8 cellular contexts compared by ENCODE assay signal in genomic region chr14:68248481-68249255, GRCh38.
A peak's percentile ranks its signal among the peaks of the same experiment; 100 is the strongest.
DNase-seq lines count a peak whose midpoint lies in the region; ATAC-seq and TF ChIP-seq lines count a peak whose summit lies in the region.

No MANE protein-coding gene starts in this region.

- H2AFZ ChIP-seq in KMS-11 (ENCODE audit: low read depth), result no peak overlapping the region

- H3K27ac ChIP-seq in KMS-11, result no peak overlapping the region
- peak overlapping the region; percentile 77 for H3K27ac ChIP-seq in RWPE1
- H3K27ac ChIP-seq in upper lobe of right lung, result peak overlapping the region; percentile 53

- POLR2A ChIA-PET in RWPE1 (lab: Yijun Ruan, JAX; ENCODE audit: low non-redundant PET), result no interaction called here

- H3K27me3 Mint-ChIP-seq in endothelial cell (ENCODE audit: unreplicated experiment) (peaks cover 3% of the 10 kb centered on the region), mesothelial cell of epicardium (ENCODE audit: low read depth) (no peaks in the 10 kb centered on the region)

- CTCF ChIA-PET in RWPE1 (lab: Yijun Ruan, JAX), result interaction anchor here (0.6 to 3.4 kb wide), 10 partner anchors 15 to 582 kb away, joined by 3 to 22 read pairs (median 4); no protein-coding TSS in a partner anchor

- H3K36me3 Mint-ChIP-seq in endothelial cell (ENCODE audit: low read depth, unreplicated experiment) (no peaks in the 10 kb centered on the region), mesothelial cell of epicardium (no peaks in the 10 kb centered on the region)

- peaks cover 57% of the 10 kb centered on the region for H3K4me1 ChIP-seq in KMS-11 (ENCODE audit: low read depth, poor library complexity, severe bottlenecking)
- H3K4me1 ChIP-seq in upper lobe of right lung, result peaks cover 73% of the 10 kb centered on the region

- peaks cover 80% of the 10 kb centered on the region for H3K4me1 Mint-ChIP-seq in endothelial cell (ENCODE audit: unreplicated experiment)
- peaks cover 98% of the 10 kb centered on the region for H3K4me1 Mint-ChIP-seq in mesothelial cell of epicardium

- H3K27ac Mint-ChIP-seq in endothelial cell (ENCODE audit: unreplicated experiment) (peak overlapping the region; percentile 84), mesothelial cell of epicardium (peak overlapping the region; percentile 97)

- TF ChIP-seq CTCF in KMS-11 (conservative IDR thresholded peaks at IDR 0.05; ENCODE audit: low read depth, low read length) (peak; percentile 71), RWPE1 (conservative IDR thresholded peaks at IDR 0.05; ENCODE audit: low read depth) (peak; percentile 61), endothelial cell (IDR thresholded peaks at IDR 0.05; ENCODE audit: unreplicated experiment) (peak; percentile 68), mesothelial cell of epicardium (IDR thresholded peaks at IDR 0.05; ENCODE audit: unreplicated experiment) (peak; percentile 63), upper lobe of right lung (IDR thresholded peaks at IDR 0.05) (peak; percentile 62)

- no peaks in the 10 kb centered on the region for H3K36me3 ChIP-seq in KMS-11 (ENCODE audit: insufficient read depth)
- no peaks in the 10 kb centered on the region for H3K36me3 ChIP-seq in upper lobe of right lung

- peak; percentile 66 for DNase-seq in activated CD8-positive, alpha-beta memory T cell treated with anti-CD3 and anti-CD28 coated beads for 24 hours
- no peak for DNase-seq in activated CD8-positive, alpha-beta memory T cell treated with anti-CD3 and anti-CD28 coated beads, Interleukin-2, amount 50 U/mL, for 48 hours
- DNase-seq in RWPE1 (ENCODE audit: low spot score) (peak; percentile 39), endothelial cell (ENCODE audit: low spot score) (no peak), mesothelial cell of epicardium (ENCODE audit: low spot score in 2 of 2, unreplicated experiment in 2 of 2) (no peak), upper lobe of right lung (peak; percentile 63)

- H3K9ac ChIP-seq in KMS-11, result no peak overlapping the region

- no peaks in the 10 kb centered on the region for H4K20me1 ChIP-seq in KMS-11 (ENCODE audit: insufficient read depth)

- H3K79me2 ChIP-seq in KMS-11 (ENCODE audit: insufficient read depth, low read depth), result no peaks in the 10 kb centered on the region

- H3K4me3 Mint-ChIP-seq in endothelial cell (ENCODE audit: unreplicated experiment) (no peak overlapping the region), mesothelial cell of epicardium (no peak overlapping the region)

- ATAC-seq in upper lobe of right lung (peak; percentile 88), GM19467 (IDR thresholded peaks at IDR 0.05; ENCODE audit: unreplicated experiment) (no peak)

- H3K4me3 ChIP-seq in KMS-11 (IDR thresholded peaks at IDR 0.05; ENCODE audit: insufficient read depth, low read depth, low read length), result no peak overlapping the region
- no peak overlapping the region for H3K4me3 ChIP-seq in upper lobe of right lung

- no peaks in the 10 kb centered on the region for H3K27me3 ChIP-seq in KMS-11 (ENCODE audit: insufficient read depth, low read depth)
- no peaks in the 10 kb centered on the region for H3K27me3 ChIP-seq in upper lobe of right lung

- intact Hi-C loops in upper lobe of right lung (cut with DNase I), result loop anchor here (10.0 kb wide), 3 partner anchors 304 to 566 kb away; no protein-coding TSS in a partner anchor

- no peaks in the 10 kb centered on the region for H3K9me3 Mint-ChIP-seq in endothelial cell (ENCODE audit: unreplicated experiment)
- no peaks in the 10 kb centered on the region for H3K9me3 Mint-ChIP-seq in mesothelial cell of epicardium

- H3K9me3 ChIP-seq in upper lobe of right lung, result no peaks in the 10 kb centered on the region

- no peak overlapping the region for H3K4me2 ChIP-seq in KMS-11

Comparison
In these comparisons a context has a peak if more than half of its experiments do, and no peak if none do; other contexts are left out.
1. DNase-seq: peak in activated CD8-positive, alpha-beta memory T cell treated with anti-CD3 and anti-CD28 coated beads for 24 hours (single experiment), RWPE1 (single experiment) and upper lobe of right lung (single experiment); none in activated CD8-positive, alpha-beta memory T cell treated with anti-CD3 and anti-CD28 coated beads, Interleukin-2, amount 50 U/mL, for 48 hours (single experiment), endothelial cell (single experiment) and mesothelial cell of epicardium (0 of 2).
2. Peak in every context shown above with its lines, with median percentiles within 50 percentile points of each other: CTCF ChIP-seq.